In the genomic region with DNA sequence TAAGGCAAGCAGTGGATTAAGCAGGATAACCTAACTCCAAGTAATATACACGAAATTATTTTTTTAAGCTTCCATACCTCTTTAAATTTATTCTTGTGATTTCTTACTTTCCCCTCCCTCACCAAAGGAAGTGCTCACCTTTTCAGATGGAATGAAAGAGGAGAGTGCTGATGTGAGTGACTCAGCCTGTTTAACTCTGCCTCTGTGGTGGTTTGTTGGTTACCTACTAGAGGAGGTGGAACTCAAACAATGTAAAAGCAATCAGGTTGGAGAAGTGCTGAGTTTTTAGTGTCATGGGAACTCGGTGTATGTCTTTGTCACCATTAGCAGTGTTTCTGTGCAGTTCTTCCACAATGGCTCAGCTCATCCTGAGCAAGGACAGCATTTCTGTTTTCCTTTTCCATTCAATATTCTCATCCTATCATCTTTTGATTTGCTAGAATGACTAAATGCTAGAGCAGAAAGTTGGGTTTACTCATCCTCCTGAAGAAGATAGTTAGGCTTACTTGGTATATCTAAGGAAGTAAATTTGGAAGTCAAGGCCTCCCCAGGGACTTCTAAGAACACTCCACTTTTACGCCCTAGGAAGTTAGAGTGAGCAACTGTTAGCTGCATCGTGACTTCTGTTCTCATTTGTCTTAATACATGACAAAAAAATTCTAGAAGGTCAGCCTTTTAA, we compare ENCODE assay signal across 11 cellular contexts. TPM values are rescaled to one million over a fixed set of nuclear protein-coding genes. Genes with fewer than 3 reads are reported as not detected.
A peak's percentile ranks its signal among the peaks of the same experiment; 100 is the strongest.
DNase-seq lines count a peak whose midpoint lies in the region; ATAC-seq and TF ChIP-seq lines count a peak whose summit lies in the region.
"Had no signal": no experiment of that assay in that cellular context is flagged by ENCODE, and none has a peak within 500 bp of the region (broad histone marks: within the 10 kb centered on the region; RNA-seq: fewer than 3 reads in every experiment).

No MANE protein-coding gene starts in this region.

- peaks cover 53% of the 10 kb centered on the region for H4K20me1 ChIP-seq in hepatocyte (ENCODE audit: insufficient read depth, poor library complexity, severe bottlenecking)
- H4K20me1 ChIP-seq in OCI-LY7 (ENCODE audit: insufficient read depth, low read length) = peaks cover 24% of the 10 kb centered on the region; the same call in 1 of the 2 replicates

- 56% methylated on average over 4 of the region's 4 CpGs for whole genome bisulfite sequencing in hepatocyte (ENCODE audit: low lambda C conversion rate, missing lambda C conversion rate)

- BruUV-seq in OCI-LY7 (replicated peaks; lab: Mats Ljungman, UMichigan) = no TSS peak

- peak; percentile 16 for DNase-seq in stimulated activated CD4-positive, alpha-beta T cell treated with anti-CD3 and anti-CD28 coated beads, Interleukin-1b, Interleukin-23, amount 100 ng/mL, for 48 hours
- no peak for DNase-seq in stimulated activated CD4-positive, alpha-beta T cell treated with anti-CD3 and anti-CD28 coated beads, Interleukin-12 subunit alpha, Interleukin-12 subunit beta, amount 100 ng/mL, for 4 hours
- peak; percentile 3 to 18 for DNase-seq in activated CD4-positive, alpha-beta T cell treated with anti-CD3 and anti-CD28 coated beads, Interleukin-2, amount 50 U/mL, for 4 hours
- DNase-seq in hepatocyte (ENCODE audit: low spot score) = peak; percentile 47
- DNase-seq in OCI-LY7 (ENCODE audit: low spot score) = no peak
- no peak for DNase-seq in brain microvascular endothelial cell
- DNase-seq in NCI-H2107 treated with DMSO at 0.1 percent for 48 hours (lab: John Stamatoyannopoulos, UW; ENCODE audit: unreplicated experiment) = no peak
- DNase-seq: DMS79, sigmoid colon, upper lobe of left lung had no signal

- CTCF ChIA-PET in OCI-LY7 (lab: Charles Lee; ENCODE audit: unreplicated experiment) = interaction anchor here (0.6 kb wide), 1 partner anchor 100 kb away, joined by 3 read pairs; no protein-coding TSS in a partner anchor

- H3K4me3 ChIP-seq in hepatocyte = no peak overlapping the region
- no peak overlapping the region for H3K4me3 ChIP-seq in OCI-LY7 (ENCODE audit: low read depth, low read length, poor library complexity, severe bottlenecking)
- H3K4me3 ChIP-seq in brain microvascular endothelial cell (ENCODE audit: low read depth, low read length) = no peak overlapping the region
- H3K4me3 ChIP-seq: sigmoid colon, upper lobe of left lung had no signal

- H3K36me3 ChIP-seq in hepatocyte (replicated peaks; ENCODE audit: insufficient read depth, low read depth) (no peaks in the 10 kb centered on the region), OCI-LY7 (ENCODE audit: insufficient read depth, low read length) (no peaks in the 10 kb centered on the region), brain microvascular endothelial cell (replicated peaks) (no peaks in the 10 kb centered on the region)
- H3K36me3 ChIP-seq: sigmoid colon, upper lobe of left lung had no signal

- H3K9me3 ChIP-seq in hepatocyte (ENCODE audit: low read depth) (no peaks in the 10 kb centered on the region), OCI-LY7 (ENCODE audit: low read length) (no peaks in the 10 kb centered on the region)
- H3K9me3 ChIP-seq: sigmoid colon, upper lobe of left lung had no signal

- TF ChIP-seq CTCF in hepatocyte (IDR thresholded peaks at IDR 0.05; ENCODE audit: poor library complexity) (no peak), OCI-LY7 (conservative IDR thresholded peaks at IDR 0.05; ENCODE audit: low read length) (no peak), brain microvascular endothelial cell (IDR thresholded peaks at IDR 0.05; ENCODE audit: low read depth, low read length, missing control alignments) (no peak)

- H3K9me2 ChIP-seq in hepatocyte (replicated peaks; ENCODE audit: insufficient read depth) = no peaks in the 10 kb centered on the region
- no peaks in the 10 kb centered on the region for H3K9me2 ChIP-seq in OCI-LY7 (ENCODE audit: insufficient read depth, low read length)

- POLR2A ChIA-PET in OCI-LY7 (lab: Charles Lee) = interaction anchor here (0.7 to 1.4 kb wide), 6 partner anchors 21 to 1197 kb away, joined by 3 to 4 read pairs (median 4); no protein-coding TSS in a partner anchor

- H3K79me2 ChIP-seq in hepatocyte (peaks cover 99% of the 10 kb centered on the region), OCI-LY7 (ENCODE audit: insufficient read depth, low read depth, low read length) (peaks cover 95% of the 10 kb centered on the region)

- no peak for ATAC-seq in GM21528 (IDR thresholded peaks at IDR 0.05; ENCODE audit: low FRiP score, unreplicated experiment)

- no peaks in the 10 kb centered on the region for H3K27me3 ChIP-seq in hepatocyte
- no peaks in the 10 kb centered on the region for H3K27me3 ChIP-seq in brain microvascular endothelial cell (replicated peaks)
- H3K27me3 ChIP-seq: sigmoid colon, upper lobe of left lung had no signal

- H3K27ac ChIP-seq in hepatocyte (peak overlapping the region; percentile 55), OCI-LY7 (ENCODE audit: low read depth, low read length, poor library complexity, severe bottlenecking) (no peak overlapping the region), brain microvascular endothelial cell (no peak overlapping the region)
- H3K27ac ChIP-seq: sigmoid colon, upper lobe of left lung had no signal

- intact Hi-C loops in OCI-LY7 (cut with micrococcal nuclease; ENCODE audit: unreplicated experiment) = no loop called here

- peak overlapping the region; percentile 33 for H3K4me2 ChIP-seq in hepatocyte
- H3K4me2 ChIP-seq in OCI-LY7 (ENCODE audit: low read length) = no peak overlapping the region

- in situ Hi-C loops in brain microvascular endothelial cell (cut with HindIII; ENCODE audit: low pct_ligation_motif_present, low sequenced_read_pairs) = no loop called here

- H2AFZ ChIP-seq in hepatocyte = no peak overlapping the region
- no peak overlapping the region for H2AFZ ChIP-seq in OCI-LY7 (ENCODE audit: low read length)

- H3K4me1 ChIP-seq in hepatocyte (ENCODE audit: insufficient read depth) (peaks cover 57% of the 10 kb centered on the region), OCI-LY7 (ENCODE audit: insufficient read depth, low read length, poor library complexity, severe bottlenecking) (peaks cover 57% of the 10 kb centered on the region)

RNA-seq across cellular contexts. Expression of gene ADD3, which starts 6.0 kb away (rescaled TPM):
- total RNA-seq in hepatocyte (206 and 216 TPM in 2 replicates), OCI-LY7 (2022) (89.7 and 100 TPM in 2 replicates)
- 83.2 and 88.6 TPM in 2 replicates for polyA plus RNA-seq in hepatocyte
- 53.3 and 75.8 TPM in 2 replicates for total RNA-seq in OCI-LY7 (2014; rRNA removed; shearing (Covaris generic))

Comparison
In these comparisons a context has a peak if more than half of its experiments do, and no peak if none do; other contexts are left out.
1. DNase-seq: peak in stimulated activated CD4-positive, alpha-beta T cell treated with anti-CD3 and anti-CD28 coated beads, Interleukin-1b, Interleukin-23, amount 100 ng/mL, for 48 hours (single experiment), activated CD4-positive, alpha-beta T cell treated with anti-CD3 and anti-CD28 coated beads, Interleukin-2, amount 50 U/mL, for 4 hours (2 of 2) and hepatocyte (single experiment); none in stimulated activated CD4-positive, alpha-beta T cell treated with anti-CD3 and anti-CD28 coated beads, Interleukin-12 subunit alpha, Interleukin-12 subunit beta, amount 100 ng/mL, for 4 hours (single experiment), OCI-LY7 (single experiment), brain microvascular endothelial cell (single experiment) and NCI-H2107 treated with DMSO at 0.1 percent for 48 hours (single experiment).